In the genomic region with DNA sequence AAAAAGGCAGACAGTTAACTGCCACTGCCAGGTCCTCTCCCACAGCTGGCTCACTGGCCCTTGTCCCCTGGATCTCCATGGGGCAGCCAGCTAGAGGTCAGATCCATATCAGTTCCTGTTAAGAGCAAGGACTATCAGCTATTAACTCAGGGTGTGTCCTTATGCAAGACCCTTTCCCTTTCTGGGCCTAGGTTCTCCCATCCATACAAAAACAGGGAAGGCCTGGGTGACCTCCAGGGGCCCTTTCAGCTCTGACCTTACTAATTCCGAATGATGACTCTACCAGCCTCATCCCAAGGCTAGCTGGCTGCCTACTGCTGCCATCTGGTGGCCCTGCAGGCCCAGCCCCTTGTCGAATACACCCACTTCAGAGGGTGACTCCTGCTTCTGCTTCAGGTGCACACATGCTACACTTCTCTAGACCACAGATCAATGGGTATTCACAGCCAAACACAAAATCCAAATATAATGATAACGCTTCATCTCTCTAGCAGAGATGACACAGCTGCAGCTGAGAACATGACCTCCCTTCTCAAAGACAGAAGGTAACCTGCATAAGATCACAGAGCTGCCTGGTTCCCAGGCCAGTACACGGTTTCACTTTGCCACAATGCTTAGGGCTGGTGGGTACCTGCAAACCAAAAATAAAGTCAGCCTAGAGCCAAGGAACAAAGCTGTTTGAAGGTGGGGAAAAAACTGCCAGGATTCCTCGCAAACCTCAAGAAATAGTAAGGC, we compare ENCODE assay signal across 8 cellular contexts. TPM values are rescaled to one million over a fixed set of nuclear protein-coding genes. Genes with fewer than 3 reads are reported as not detected.
DNase-seq lines count a peak whose midpoint lies in the region; ATAC-seq, FAIRE-seq and TF ChIP-seq lines count a peak whose summit lies in the region.

No MANE protein-coding gene starts in this region.

- peaks cover 3% of the 10 kb centered on the region; the same call in 1 of the 2 replicates for H4K20me1 ChIP-seq in SK-N-SH (ENCODE audit: insufficient read depth)
- no peaks in the 10 kb centered on the region for H4K20me1 ChIP-seq in endothelial cell of umbilical vein (replicated peaks; ENCODE audit: control insufficient read depth, extremely low read depth, insufficient read depth, low read length)

- no peak for ATAC-seq in GM19035 (IDR thresholded peaks at IDR 0.05; ENCODE audit: unreplicated experiment)

- CTCF ChIA-PET in SK-N-SH (lab: Yijun Ruan, JAX) (interaction anchor here (0.6 to 30.6 kb wide), 54 partner anchors 10 to 651 kb away, joined by 3 to 730 read pairs (median 4); a partner anchor contains a TSS), endothelial cell of umbilical vein (lab: Charles Lee) (interaction anchor here (0.6 to 15.8 kb wide), 32 partner anchors 9 to 386 kb away, joined by 3 to 593 read pairs (median 4); a partner anchor contains a TSS)

- no peak for TF ChIP-seq POLR2A in endothelial cell of umbilical vein (IDR thresholded peaks at IDR 0.05; ENCODE audit: low read depth, low read length)

- no peaks in the 10 kb centered on the region for H3K27me3 Mint-ChIP-seq in activated CD4-positive, alpha-beta T cell treated with anti-CD3 and anti-CD28 coated beads, Interleukin-2, amount 10 ng/mL, durations not matched to agents 24 days and 14 days

- H3K36me3 Mint-ChIP-seq in activated CD4-positive, alpha-beta T cell treated with anti-CD3 and anti-CD28 coated beads, Interleukin-2, amount 10 ng/mL, durations not matched to agents 24 days and 14 days (ENCODE audit: low read depth): peaks cover 16% of the 10 kb centered on the region

- intact Hi-C loops in activated CD4-positive, alpha-beta T cell treated with anti-CD3 and anti-CD28 coated beads, Interleukin-2, amount 10 ng/mL, durations not matched to agents 24 days and 14 days (cut with micrococcal nuclease): loop anchor here (1.0 kb wide), 3 partner anchors 218 to 379 kb away; no protein-coding TSS in a partner anchor
- intact Hi-C loops in endothelial cell of umbilical vein (cut with micrococcal nuclease): loop anchor here (1.0 kb wide), 3 partner anchors 218 to 379 kb away; no protein-coding TSS in a partner anchor

- H3K4me1 ChIP-seq in SK-N-SH (ENCODE audit: control insufficient read depth in 1 of 2, insufficient read depth in 2 of 2, low read depth in 1 of 2, low read length in 1 of 2) (peaks cover 0 to 5% of the 10 kb centered on the region in 2 experiments; a peak in 1 of 4 replicates), endothelial cell of umbilical vein (ENCODE audit: control insufficient read depth, extremely low read depth, insufficient read depth, low read length) (no peaks in the 10 kb centered on the region)
- H3K4me1 ChIP-seq in effector memory CD4-positive, alpha-beta T cell (ENCODE audit: control insufficient read depth, insufficient read depth, low read length, poor library complexity, severe bottlenecking): no peaks in the 10 kb centered on the region

- H3K9me3 ChIP-seq in SK-N-SH: no peaks in the 10 kb centered on the region
- no peaks in the 10 kb centered on the region for H3K9me3 ChIP-seq in endothelial cell of umbilical vein (replicated peaks; ENCODE audit: control insufficient read depth, insufficient read depth, low read length)
- no peaks in the 10 kb centered on the region for H3K9me3 ChIP-seq in effector memory CD4-positive, alpha-beta T cell (ENCODE audit: control insufficient read depth, low read length)

- H2AFZ ChIP-seq in SK-N-SH (ENCODE audit: low read depth) (no peak overlapping the region), endothelial cell of umbilical vein (ENCODE audit: low read depth, low read length) (no peak overlapping the region)

- TF ChIP-seq CTCF in SK-N-SH (IDR thresholded peaks at IDR 0.05) (peak; percentile 85), endothelial cell of umbilical vein (IDR thresholded peaks at IDR 0.05; ENCODE audit: extremely low read depth in 1 of 2, insufficient read depth in 1 of 2, low read depth in 1 of 2, low read length in 2 of 2) (peak; percentile 64 to 87)

- H3K27ac Mint-ChIP-seq in activated CD4-positive, alpha-beta T cell treated with anti-CD3 and anti-CD28 coated beads, Interleukin-2, amount 10 ng/mL, durations not matched to agents 24 days and 14 days: no peak overlapping the region

- H3K27ac ChIP-seq in SK-N-SH (ENCODE audit: low read depth in 2 of 2, low read length in 1 of 2) (no peak overlapping the region), endothelial cell of umbilical vein (ENCODE audit: insufficient read depth, low read depth, low read length) (no peak overlapping the region)
- no peak overlapping the region for H3K27ac ChIP-seq in effector memory CD4-positive, alpha-beta T cell (ENCODE audit: insufficient read depth, low read length, poor library complexity, severe bottlenecking)

- H3K36me3 ChIP-seq in SK-N-SH (replicated peaks in 1 of 2; ENCODE audit: control insufficient read depth in 1 of 2, insufficient read depth in 2 of 2, low read length in 1 of 2) (peaks cover 2 to 4% of the 10 kb centered on the region in 2 experiments), endothelial cell of umbilical vein (ENCODE audit: control insufficient read depth in 2 of 2, extremely low read depth in 1 of 2, insufficient read depth in 2 of 2, low read length in 2 of 2) (no peaks in the 10 kb centered on the region)
- peaks cover 5% of the 10 kb centered on the region for H3K36me3 ChIP-seq in effector memory CD4-positive, alpha-beta T cell (ENCODE audit: control insufficient read depth, insufficient read depth, low read length)

- BruUV-seq in endothelial cell of umbilical vein (replicated peaks; lab: Mats Ljungman, UMichigan): no TSS peak

- no peaks in the 10 kb centered on the region for H3F3A ChIP-seq in SK-N-SH (replicated peaks; ENCODE audit: insufficient read depth)

- no peaks in the 10 kb centered on the region for H3K27me3 ChIP-seq in SK-N-SH (ENCODE audit: insufficient read depth)
- H3K27me3 ChIP-seq in endothelial cell of umbilical vein (ENCODE audit: control insufficient read depth in 2 of 2, insufficient read depth in 2 of 2, low read length in 2 of 2): no peaks in the 10 kb centered on the region
- H3K27me3 ChIP-seq in effector memory CD4-positive, alpha-beta T cell (replicated peaks; ENCODE audit: control insufficient read depth, insufficient read depth, low read length, poor library complexity, severe bottlenecking): no peaks in the 10 kb centered on the region

- H3K9me2 ChIP-seq in SK-N-SH: no peaks in the 10 kb centered on the region

- H3K79me2 ChIP-seq in SK-N-SH (ENCODE audit: insufficient read depth) (no peaks in the 10 kb centered on the region), endothelial cell of umbilical vein (ENCODE audit: control insufficient read depth, insufficient read depth, low read length) (no peaks in the 10 kb centered on the region)

- no peak overlapping the region for H3K4me2 ChIP-seq in SK-N-SH
- H3K4me2 ChIP-seq in endothelial cell of umbilical vein (ENCODE audit: insufficient read depth, low read length): no peak overlapping the region

- H3K4me1 Mint-ChIP-seq in activated CD4-positive, alpha-beta T cell treated with anti-CD3 and anti-CD28 coated beads, Interleukin-2, amount 10 ng/mL, durations not matched to agents 24 days and 14 days: no peaks in the 10 kb centered on the region

- peak; percentile 71 for DNase-seq in activated CD4-positive, alpha-beta T cell treated with anti-CD3 and anti-CD28 coated beads, Interleukin-2, amount 10 ng/mL, durations not matched to agents 24 days and 14 days
- DNase-seq in activated CD4-positive, alpha-beta T cell treated with anti-CD3 and anti-CD28 coated beads for 4 hours: no peak
- DNase-seq in SK-N-SH (peak; percentile 61), endothelial cell of umbilical vein (ENCODE audit: low read depth, low spot score) (peak; percentile 41), myocyte (ENCODE audit: low read depth) (peak; percentile 62)
- no peak for DNase-seq in effector memory CD4-positive, alpha-beta T cell

- POLR2A ChIA-PET in SK-N-SH (lab: Yijun Ruan, JAX): interaction anchor here (1.4 to 2.1 kb wide), 2 partner anchors 245 to 248 kb away, joined by 5 to 9 read pairs; no protein-coding TSS in a partner anchor
- POLR2A ChIA-PET in endothelial cell of umbilical vein (lab: Charles Lee): interaction anchor here (1.1 kb wide), 1 partner anchor 248 kb away, joined by 3 read pairs; no protein-coding TSS in a partner anchor

- TF ChIP-seq EP300 in Ishikawa (IDR thresholded peaks at IDR 0.05; ENCODE audit: borderline replicate concordance): no peak
- TF ChIP-seq EP300 in SK-N-SH (IDR thresholded peaks at IDR 0.05; ENCODE audit: borderline replicate concordance in 1 of 2, low read depth in 1 of 2, low read length in 1 of 2): no peak

- H3K9me1 ChIP-seq in endothelial cell of umbilical vein (replicated peaks; ENCODE audit: control insufficient read depth, extremely low read depth, insufficient read depth, low read length): no peaks in the 10 kb centered on the region

- 54% methylated on average over 4 of the region's 5 CpGs for WGBS in SK-N-SH (ENCODE audit: low lambda C conversion rate)

- H3K4me3 Mint-ChIP-seq in activated CD4-positive, alpha-beta T cell treated with anti-CD3 and anti-CD28 coated beads, Interleukin-2, amount 10 ng/mL, durations not matched to agents 24 days and 14 days: no peak overlapping the region

- H3K9ac ChIP-seq in SK-N-SH (no peak overlapping the region), endothelial cell of umbilical vein (replicated peaks; ENCODE audit: extremely low read depth, insufficient read depth, low read length) (no peak overlapping the region)

- dilution Hi-C loops in endothelial cell of umbilical vein (cut with MboI; ENCODE audit: extremely low pct_ligation_motif_present, low sequenced_read_pairs): no loop called here

- no peaks in the 10 kb centered on the region for H3K9me3 Mint-ChIP-seq in activated CD4-positive, alpha-beta T cell treated with anti-CD3 and anti-CD28 coated beads, Interleukin-2, amount 10 ng/mL, durations not matched to agents 24 days and 14 days

- peak; percentile 65 for FAIRE-seq in endothelial cell of umbilical vein (lab: Jason Lieb, UNC)

- TF ChIP-seq RAD21 in Ishikawa (IDR thresholded peaks at IDR 0.05; ENCODE audit: low read depth) (peak; percentile 61), SK-N-SH (IDR thresholded peaks at IDR 0.05; ENCODE audit: low read length) (peak; percentile 79)

- H3K4me3 ChIP-seq in SK-N-SH (ENCODE audit: low read depth in 2 of 2, low read length in 1 of 2): no peak overlapping the region; a peak in 1 of 4 replicates
- H3K4me3 ChIP-seq in endothelial cell of umbilical vein (replicated peaks in 1 of 3; ENCODE audit: insufficient read depth in 1 of 3, low read depth in 1 of 3, low read length in 3 of 3): no peak overlapping the region
- no peak overlapping the region for H3K4me3 ChIP-seq in effector memory CD4-positive, alpha-beta T cell (ENCODE audit: insufficient read depth, low read depth, low read length, poor library complexity, severe bottlenecking)

RNA-seq across cellular contexts. Expression of a gene that starts 34.1 kb away (rescaled TPM):
- total RNA-seq in activated CD4-positive, alpha-beta T cell treated with anti-CD3 and anti-CD28 coated beads, Interleukin-2, amount 10 ng/mL, durations not matched to agents 24 days and 14 days: 26.2 and 35.8 TPM in 2 replicates
- polyA plus RNA-seq in SK-N-SH (2012; rRNA removed) (20.6 and 23.1 TPM in 2 replicates), endothelial cell of umbilical vein (8.7 and 9.2 TPM in 2 replicates)
- 20.3 and 21.8 TPM in 2 replicates for polyA plus RNA-seq in SK-N-SH (2012; cell fraction: cytosol; rRNA removed)
- 19.8 and 23.7 TPM in 2 replicates for polyA plus RNA-seq in SK-N-SH (2012; cell fraction: nucleus; rRNA removed)
- total RNA-seq in endothelial cell of umbilical vein (12.3 and 16.7 TPM in 2 replicates), myocyte (10.8 and 16.6 TPM in 2 replicates)
- 11.1 and 12.2 TPM in 2 replicates for polyA plus RNA-seq in endothelial cell of umbilical vein (2011; cell fraction: cytosol; rRNA removed)
- polyA plus RNA-seq in endothelial cell of umbilical vein (2011; cell fraction: nucleus; rRNA removed): 11.4 and 12.0 TPM in 2 replicates
- 18.3 and 19.8 TPM in 2 replicates for polyA plus RNA-seq in endothelial cell of umbilical vein (2012)
- polyA minus RNA-seq in endothelial cell of umbilical vein: 10.3 and 12.9 TPM in 2 replicates
- polyA minus RNA-seq in endothelial cell of umbilical vein (2011; cell fraction: cytosol; rRNA and poly(A)+ RNA removed): 11.7 TPM
- polyA minus RNA-seq in endothelial cell of umbilical vein (2011; cell fraction: nucleus; rRNA and poly(A)+ RNA removed): 11.5 and 12.2 TPM in 2 replicates
- 34.1 TPM for polyA plus RNA-seq in myocyte (2012)

Comparison
In these comparisons a context has a peak if more than half of its experiments do, and no peak if none do; other contexts are left out.
1. DNase-seq: peak in activated CD4-positive, alpha-beta T cell treated with anti-CD3 and anti-CD28 coated beads, Interleukin-2, amount 10 ng/mL, durations not matched to agents 24 days and 14 days (single experiment), SK-N-SH (single experiment), endothelial cell of umbilical vein (single experiment) and myocyte (single experiment); none in activated CD4-positive, alpha-beta T cell treated with anti-CD3 and anti-CD28 coated beads for 4 hours (0 of 2) and effector memory CD4-positive, alpha-beta T cell (0 of 3).